ENCODE assay signal across 8 cellular contexts in the genomic region with DNA sequence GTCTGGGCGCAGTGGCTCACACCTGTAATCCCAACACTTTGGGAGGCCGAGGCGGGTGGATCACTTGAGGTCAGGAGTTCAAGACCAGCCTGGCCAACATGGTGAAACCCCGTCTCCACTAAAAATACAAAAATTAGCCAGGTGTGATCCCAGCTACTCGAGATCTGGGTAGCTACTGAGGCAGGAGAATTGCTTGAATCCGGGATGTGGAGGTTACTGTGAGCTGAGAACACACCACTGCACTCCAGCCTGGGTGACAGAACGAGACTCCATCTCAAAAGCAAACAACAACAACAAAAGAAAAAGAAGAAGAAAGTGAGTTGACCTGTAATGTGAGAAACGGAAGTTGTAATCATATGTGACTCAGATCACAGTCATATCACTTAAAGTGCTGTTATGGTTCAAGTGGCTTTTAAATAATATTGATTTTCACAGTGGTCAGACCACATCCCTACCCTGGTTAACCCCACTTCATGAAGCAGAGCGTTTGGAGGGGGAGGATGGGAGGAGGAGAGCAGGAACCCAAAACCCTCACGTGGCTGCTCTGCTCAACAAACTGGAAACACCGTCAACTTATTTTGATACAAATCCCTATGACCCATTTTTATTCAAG. TPM values are rescaled to one million over a fixed set of nuclear protein-coding genes. Genes with fewer than 3 reads are reported as not detected.
DNase-seq lines count a peak whose midpoint lies in the region; ATAC-seq and TF ChIP-seq lines count a peak whose summit lies in the region.
"Not testable (repeated sequence)": the region's sequence is repeated elsewhere in the genome, so short reads cannot be mapped to it uniquely, and the experiment has no call there.
"Had no signal": no experiment of that assay in that cellular context is flagged by ENCODE, and none has a peak within 500 bp of the region (broad histone marks: within the 10 kb centered on the region; RNA-seq: fewer than 3 reads in every experiment).

No MANE protein-coding gene starts in this region.

- not testable (repeated sequence) for TF ChIP-seq CTCF in smooth muscle cell (IDR thresholded peaks at IDR 0.05; ENCODE audit: borderline replicate concordance, insufficient read depth, poor library complexity, severe bottlenecking)

- not testable (repeated sequence) for H3K27ac ChIP-seq in effector memory CD4-positive, alpha-beta T cell (ENCODE audit: insufficient read depth, low read length, poor library complexity, severe bottlenecking)
- H3K27ac ChIP-seq in smooth muscle cell (ENCODE audit: low read depth), result peak overlapping the region; percentile 52

- peak; percentile 70 for ATAC-seq in GM18498 (IDR thresholded peaks at IDR 0.05; ENCODE audit: unreplicated experiment)
- peak; percentile 48 for ATAC-seq in HG02885 (IDR thresholded peaks at IDR 0.05; ENCODE audit: poor library complexity, unreplicated experiment)

- not testable (repeated sequence) for H2AFZ ChIP-seq in smooth muscle cell (ENCODE audit: low read depth)

- H3F3A ChIP-seq in smooth muscle cell (ENCODE audit: low read depth), result not testable (repeated sequence)

- not testable (repeated sequence) for H3K27me3 ChIP-seq in effector memory CD4-positive, alpha-beta T cell (replicated peaks; ENCODE audit: control insufficient read depth, insufficient read depth, low read length, poor library complexity, severe bottlenecking); smooth muscle cell (ENCODE audit: low read depth)

- DNase-seq in NCI-H146 treated with DMSO at 0.1 percent for 48 hours (lab: John Stamatoyannopoulos, UW; ENCODE audit: unreplicated experiment) (peak; percentile 34), SK-MEL-5 (ENCODE audit: low read depth, low spot score) (peak; percentile 4), activated T-cell treated with anti-CD3 and anti-CD28 coated beads for 24 hours (ENCODE audit: low read depth) (peak; percentile 51)
- DNase-seq in effector memory CD4-positive, alpha-beta T cell, result peak; percentile 23 to 35 (median 34)
- not testable (repeated sequence) for DNase-seq in smooth muscle cell (lab: John Stamatoyannopoulos, UW; ENCODE audit: unreplicated experiment)

- not testable (repeated sequence) for H3K4me2 ChIP-seq in smooth muscle cell

- H3K79me2 ChIP-seq in smooth muscle cell (ENCODE audit: low read depth), result not testable (repeated sequence)

- H3K36me3 ChIP-seq in effector memory CD4-positive, alpha-beta T cell (ENCODE audit: control insufficient read depth, insufficient read depth, low read length); smooth muscle cell (ENCODE audit: low read depth): not testable (repeated sequence)

- 68% methylated on average over 11 of the region's 11 CpGs for WGBS in smooth muscle cell (ENCODE audit: low lambda C conversion rate)

- not testable (repeated sequence) for H3K9me3 ChIP-seq in effector memory CD4-positive, alpha-beta T cell (ENCODE audit: control insufficient read depth, low read length); smooth muscle cell (replicated peaks; ENCODE audit: low read depth)

- not testable (repeated sequence) for H3K4me3 ChIP-seq in effector memory CD4-positive, alpha-beta T cell (ENCODE audit: insufficient read depth, low read depth, low read length, poor library complexity, severe bottlenecking); smooth muscle cell

- H4K20me1 ChIP-seq in smooth muscle cell (ENCODE audit: low read depth), result not testable (repeated sequence)

- not testable (repeated sequence) for H3K9ac ChIP-seq in smooth muscle cell (ENCODE audit: low read depth)

- peaks cover 12% of the 10 kb centered on the region for H3K4me1 ChIP-seq in effector memory CD4-positive, alpha-beta T cell (ENCODE audit: control insufficient read depth, insufficient read depth, low read length, poor library complexity, severe bottlenecking)
- not testable (repeated sequence) for H3K4me1 ChIP-seq in smooth muscle cell (ENCODE audit: low read depth)

- in situ Hi-C loops in SK-MEL-5 (cut with HindIII; ENCODE audit: low pct_unique_long_range_greater_than_20kb, low sequenced_read_pairs), result not testable (repeated sequence)

RNA-seq across cellular contexts. Expression of gene IGFL1, which starts 33.2 kb away (rescaled TPM):
- total RNA-seq in SK-MEL-5 (2014; rRNA removed; shearing (Covaris generic)), result not detected in 2 replicates
- not detected in 2 replicates for polyA plus RNA-seq in SK-MEL-5 (2015; cell fraction: cytosol; rRNA removed)
- polyA plus RNA-seq in SK-MEL-5 (2015; cell fraction: nucleus; rRNA removed), result not detected in 2 replicates
- not detected in 2 replicates for total RNA-seq in smooth muscle cell
- 0.64 TPM in 1 of 2 replicates, not detected in the other for polyA plus RNA-seq in smooth muscle cell
- total RNA-seq: transverse colon had no signal

RNA-seq across cellular contexts. Expression of gene HIF3A, which starts 34.1 kb away (rescaled TPM):
- total RNA-seq in SK-MEL-5 (2014; rRNA removed; shearing (Covaris generic)), result not detected in 2 replicates
- polyA plus RNA-seq in SK-MEL-5 (2015; cell fraction: cytosol; rRNA removed), result not detected in 2 replicates
- not detected in 2 replicates for polyA plus RNA-seq in SK-MEL-5 (2015; cell fraction: nucleus; rRNA removed)
- 4.9 and 15.2 TPM in 2 replicates for total RNA-seq in smooth muscle cell
- 16.2 and 20.8 TPM in 2 replicates for polyA plus RNA-seq in smooth muscle cell
